1 cellular context compared by ENCODE assay signal in genomic region chr17:1986783-1987451, GRCh38.
TF ChIP-seq lines count a peak whose summit lies in the region.

No MANE protein-coding gene starts in this region.

TF ChIP-seq in GM23338, 12 proteins besides CTCF, POLR2A, EP300 and RAD21 (continued from another document):
- TF ChIP-seq ZNF462 (CRISPR knock-in tag; IDR thresholded peaks at IDR 0.05) (no peak), ZNF114 (CRISPR knock-in tag; IDR thresholded peaks at IDR 0.05) (no peak), EZH2phosphoT487 (IDR thresholded peaks at IDR 0.05; ENCODE audit: unreplicated experiment) (no peak), STAT1 (IDR thresholded peaks at IDR 0.05; ENCODE audit: unreplicated experiment) (no peak), POLR2AphosphoS5 (IDR thresholded peaks at IDR 0.05; ENCODE audit: low read depth) (no peak), ETS1 (IDR thresholded peaks at IDR 0.05) (no peak), EZH2 (IDR thresholded peaks at IDR 0.05; ENCODE audit: low read depth, unreplicated experiment) (no peak)
